Comparison of ENCODE assay signal across 8 cellular contexts in genomic region chr2:96538487-96539214, GRCh38.
A peak's percentile ranks its signal among the peaks of the same experiment; 100 is the strongest.
DNase-seq lines count a peak whose midpoint lies in the region; ATAC-seq and TF ChIP-seq lines count a peak whose summit lies in the region.

No MANE protein-coding gene starts in this region.

- peaks cover 39% of the 10 kb centered on the region for H3K36me3 Mint-ChIP-seq in T-helper 2 cell treated with Interferon-gamma antibody and Interleukin-4, amounts not matched to agents 5 μg/mL and 100 μg/mL, for 36 hours (ENCODE audit: low read depth)

- no peaks in the 10 kb centered on the region for H3K36me3 ChIP-seq in DOHH2 (ENCODE audit: control insufficient read depth, low read length)

- ATAC-seq in GM21825 (IDR thresholded peaks at IDR 0.05; ENCODE audit: unreplicated experiment), result no peak

- H3K27me3 ChIP-seq in DOHH2 (ENCODE audit: control insufficient read depth, low read length), result peaks cover 46% of the 10 kb centered on the region

- H3K9me3 Mint-ChIP-seq in T-helper 2 cell treated with Interferon-gamma antibody and Interleukin-4, amounts not matched to agents 5 μg/mL and 100 μg/mL, for 36 hours, result no peaks in the 10 kb centered on the region

- no peaks in the 10 kb centered on the region for H3K79me2 ChIP-seq in DOHH2 (ENCODE audit: control insufficient read depth, low read length)

- peak; percentile 88 for DNase-seq in T-helper 2 cell treated with Interferon-gamma antibody and Interleukin-4, amounts not matched to agents 5 μg/mL and 100 μg/mL, for 36 hours (ENCODE audit: low spot score)
- no peak for DNase-seq in astrocyte of the cerebellum (ENCODE audit: low read depth)
- DNase-seq in inferior parietal cortex (ENCODE audit: extremely low spot score), result peak; percentile 43
- peak; percentile 96 for DNase-seq in stimulated activated CD4-positive, alpha-beta T cell treated with anti-CD3 and anti-CD28 coated beads, Interleukin-15, amount 100 ng/mL, for 24 hours
- DNase-seq in DMS53 treated with DMSO at 0.1 percent for 48 hours (lab: John Stamatoyannopoulos, UW; ENCODE audit: unreplicated experiment), result no peak
- DNase-seq in NCI-H2171 (lab: John Stamatoyannopoulos, UW), result no peak

- no peaks in the 10 kb centered on the region for H3K9me3 ChIP-seq in DOHH2 (ENCODE audit: control insufficient read depth, insufficient read depth, low read length)

- no peaks in the 10 kb centered on the region for H3F3A ChIP-seq in DOHH2 (ENCODE audit: control insufficient read depth, insufficient read depth)

- peak overlapping the region; percentile 83; the same call in 1 of the 2 replicates for H3K4me2 ChIP-seq in DOHH2 (ENCODE audit: low read length)

- H3K4me3 Mint-ChIP-seq in T-helper 2 cell treated with Interferon-gamma antibody and Interleukin-4, amounts not matched to agents 5 μg/mL and 100 μg/mL, for 36 hours, result peak overlapping the region; percentile 93

- no peaks in the 10 kb centered on the region for H3K9me2 ChIP-seq in DOHH2 (replicated peaks; ENCODE audit: control insufficient read depth, low read length)

- H4K20me1 ChIP-seq in DOHH2 (ENCODE audit: control insufficient read depth, insufficient read depth, low read depth, low read length), result peaks cover 10% of the 10 kb centered on the region

- TF ChIP-seq CTCF in DOHH2 (IDR thresholded peaks at IDR 0.05; ENCODE audit: low read depth, low read length, poor library complexity, severe bottlenecking) (no peak), astrocyte of the cerebellum (IDR thresholded peaks at IDR 0.05; ENCODE audit: low read depth, low read length, missing control alignments) (no peak)

- peaks cover 55% of the 10 kb centered on the region for H3K4me1 Mint-ChIP-seq in T-helper 2 cell treated with Interferon-gamma antibody and Interleukin-4, amounts not matched to agents 5 μg/mL and 100 μg/mL, for 36 hours (ENCODE audit: low read depth)

- H3K27me3 Mint-ChIP-seq in T-helper 2 cell treated with Interferon-gamma antibody and Interleukin-4, amounts not matched to agents 5 μg/mL and 100 μg/mL, for 36 hours (ENCODE audit: low read depth), result peaks cover 2% of the 10 kb centered on the region

- in situ Hi-C loops in astrocyte of the cerebellum (cut with HindIII; ENCODE audit: low sequenced_read_pairs), result loop anchor here (25.0 kb wide), 1 partner anchor 251 kb away; no protein-coding TSS in a partner anchor

- peak overlapping the region; percentile 95 for H3K27ac Mint-ChIP-seq in T-helper 2 cell treated with Interferon-gamma antibody and Interleukin-4, amounts not matched to agents 5 μg/mL and 100 μg/mL, for 36 hours

- H3K27ac ChIP-seq in DOHH2 (ENCODE audit: low read depth, low read length), result no peak overlapping the region

- H3K4me3 ChIP-seq in DOHH2 (ENCODE audit: low read length) (no peak overlapping the region), astrocyte of the cerebellum (ENCODE audit: low read depth, low read length) (peak overlapping the region; percentile 63)

- H3K4me1 ChIP-seq in DOHH2 (ENCODE audit: control insufficient read depth, low read length), result peaks cover 17% of the 10 kb centered on the region

Comparison
In these comparisons a context has a peak if more than half of its experiments do, and no peak if none do; other contexts are left out.
1. DNase-seq: peak in T-helper 2 cell treated with Interferon-gamma antibody and Interleukin-4, amounts not matched to agents 5 μg/mL and 100 μg/mL, for 36 hours (single experiment), inferior parietal cortex (single experiment) and stimulated activated CD4-positive, alpha-beta T cell treated with anti-CD3 and anti-CD28 coated beads, Interleukin-15, amount 100 ng/mL, for 24 hours (single experiment); none in astrocyte of the cerebellum (single experiment), DMS53 treated with DMSO at 0.1 percent for 48 hours (single experiment) and NCI-H2171 (single experiment).